Comparison of ENCODE assay signal across 18 cellular contexts in genomic region chr5:150612905-150613670, GRCh38. TPM values are rescaled to one million over a fixed set of nuclear protein-coding genes. Genes with fewer than 3 reads are reported as not detected.
DNase-seq lines count a peak whose midpoint lies in the region; ATAC-seq and TF ChIP-seq lines count a peak whose summit lies in the region.
"Had no signal": no experiment of that assay in that cellular context is flagged by ENCODE, and none has a peak within 500 bp of the region (broad histone marks: within the 10 kb centered on the region; RNA-seq: fewer than 3 reads in every experiment).

No MANE protein-coding gene starts in this region.

- TF ChIP-seq CTCF in gastroesophageal sphincter (IDR thresholded peaks at IDR 0.05) = no peak
- no peak for TF ChIP-seq CTCF in omental fat pad (IDR thresholded peaks at IDR 0.05)

- WGBS in gastroesophageal sphincter (ENCODE audit: low coverage in 1 of 2), 2 donors = 42% methylated on average over 3 of the region's 4 CpGs; no CpG with 5 or more reads in 1 of the 2 donors
- WGBS in aorta, 2 donors = 29 to 31% methylated on average over 4 of the region's 4 CpGs

- no peaks in the 10 kb centered on the region for H3K36me3 ChIP-seq in gastroesophageal sphincter
- H3K36me3 ChIP-seq in aorta (ENCODE audit: control insufficient read depth in 1 of 2, insufficient read depth in 2 of 2, low read length in 1 of 2) = no peaks in the 10 kb centered on the region
- H3K36me3 ChIP-seq: upper lobe of right lung had no signal

- H3K4me1 ChIP-seq in gastroesophageal sphincter = peaks cover 4 to 89% (median 65%) of the 10 kb centered on the region in 3 donors
- peaks cover 2 to 11% of the 10 kb centered on the region in 2 donors for H3K4me1 ChIP-seq in aorta (ENCODE audit: control insufficient read depth in 1 of 2, insufficient read depth in 2 of 2, low read length in 2 of 2)

- peak overlapping the region in 3 of 4 donors; percentile 78 to 88 (median 85) for H3K27ac ChIP-seq in gastroesophageal sphincter
- peak overlapping the region; percentile 72 to 86 for H3K27ac ChIP-seq in aorta (ENCODE audit: low read depth in 1 of 2, low read length in 2 of 2)
- H3K27ac ChIP-seq: A549, KMS-11, parathyroid adenoma, upper lobe of right lung had no signal

- intact Hi-C loops in Right ventricle myocardium superior (cut with DNase I) = no loop called here
- intact Hi-C loops in cardiac septum (cut with DNase I) = no loop called here
- intact Hi-C loops in aorta (cut with DNase I) = no loop called here

- TF ChIP-seq EP300 in gastroesophageal sphincter (IDR thresholded peaks at IDR 0.05) = no peak

- DNase-seq in Right ventricle myocardium superior (peak; percentile 55), cardiac septum (ENCODE audit: low spot score) (no peak), omental fat pad (ENCODE audit: low spot score) (no peak), aorta (peak in 1 of 2 donors; percentile 70), pons (ENCODE audit: low spot score) (no peak), SHP77 treated with DMSO at 0.1 percent for 48 hours (lab: John Stamatoyannopoulos, UW) (no peak)
- DNase-seq: activated CD4-positive, alpha-beta T cell treated with anti-CD3 and anti-CD28 coated beads, Interleukin-2, amount 50 U/mL, for 1 hour; activated naive CD4-positive, alpha-beta T cell treated with Interleukin-2 at 50 U/mL for 16 hours; effector memory CD4-positive, alpha-beta T cell; H7; NCI-H1048; upper lobe of right lung had no signal

- H3K9me3 ChIP-seq in gastroesophageal sphincter (no peaks in the 10 kb centered on the region), aorta (ENCODE audit: control insufficient read depth, low read length) (no peaks in the 10 kb centered on the region)
- H3K9me3 ChIP-seq: A549, upper lobe of right lung had no signal

- H3K4me3 ChIP-seq in gastroesophageal sphincter (no peak overlapping the region), aorta (ENCODE audit: low read length in 2 of 2) (no peak overlapping the region)
- H3K4me3 ChIP-seq: A549, upper lobe of right lung had no signal

- H3K27me3 ChIP-seq in gastroesophageal sphincter (no peaks in the 10 kb centered on the region), aorta (ENCODE audit: control insufficient read depth in 1 of 2, insufficient read depth in 2 of 2, low read length in 1 of 2) (no peaks in the 10 kb centered on the region)
- H3K27me3 ChIP-seq: upper lobe of right lung had no signal

- no peak for TF ChIP-seq POLR2A in gastroesophageal sphincter (IDR thresholded peaks at IDR 0.05)

- peak; percentile 2 for ATAC-seq in Right ventricle myocardium superior (ENCODE audit: poor library complexity)
- ATAC-seq in gastroesophageal sphincter = no peak
- peak; percentile 27 for ATAC-seq in omental fat pad (ENCODE audit: low FRiP score)
- ATAC-seq in aorta (ENCODE audit: low FRiP score) = no peak
- no peak for ATAC-seq in HG03442 (IDR thresholded peaks at IDR 0.05; ENCODE audit: unreplicated experiment)
- ATAC-seq: A549; stimulated activated effector memory CD8-positive, alpha-beta T cell treated with anti-CD3 and anti-CD28 coated beads, Interleukin-12 subunit alpha, Interleukin-12 subunit beta, amount 100 ng/mL, for 72 hours; upper lobe of right lung had no signal

RNA-seq across cellular contexts. Expression of gene SYNPO, which starts 27.4 kb away (rescaled TPM):
- total RNA-seq in Right ventricle myocardium superior (645 TPM), cardiac septum (829 TPM), gastroesophageal sphincter (10 to 100 TPM; 31.6 to 50.5 (median 37.4) TPM), omental fat pad (10 to 100 TPM; 12.2 to 43.6 (median 26.1) TPM), aorta (100 to 1,000 TPM; 327 to 478 TPM)
- 100 to 1,000 TPM; 228 to 486 TPM for polyA plus RNA-seq in aorta

RNA-seq across cellular contexts. Expression of gene MYOZ3, which starts 48.0 kb away (rescaled TPM):
- total RNA-seq in Right ventricle myocardium superior (4.0 TPM), cardiac septum (10.0 TPM), gastroesophageal sphincter (under 1 TPM in 3 of 4 donors, not detected in 1; 0.13 to 0.62 (median 0.22) TPM), omental fat pad (1 to 10 TPM in 1 of 4 donors, under 1 TPM in 2, not detected in 1; 0.28 to 1.7 (median 0.56) TPM), aorta (10 to 100 TPM in 1 of 2 donors, 1 to 10 TPM in 1; 2.5 to 14.1 TPM)
- 1 to 10 TPM; 2.0 to 2.8 TPM for polyA plus RNA-seq in aorta

Comparison
In these comparisons a context has a peak if more than half of its experiments do, and no peak if none do; other contexts are left out.
1. ATAC-seq: peak in Right ventricle myocardium superior (single experiment) and omental fat pad (single experiment); none in gastroesophageal sphincter (single experiment), aorta (single experiment) and HG03442 (single experiment).
2. RNA of gene SYNPO, which starts 27.4 kb away (total RNA-seq): 829 TPM in cardiac septum (single experiment), 645 TPM in Right ventricle myocardium superior (single experiment) and 327 to 478 TPM in aorta; 31.6 to 50.5 TPM in gastroesophageal sphincter and 12.2 to 43.6 TPM in omental fat pad; every median in the first group is over 4 times any median in the second.